ENCODE assay signal across 3 cellular contexts in the genomic region with DNA sequence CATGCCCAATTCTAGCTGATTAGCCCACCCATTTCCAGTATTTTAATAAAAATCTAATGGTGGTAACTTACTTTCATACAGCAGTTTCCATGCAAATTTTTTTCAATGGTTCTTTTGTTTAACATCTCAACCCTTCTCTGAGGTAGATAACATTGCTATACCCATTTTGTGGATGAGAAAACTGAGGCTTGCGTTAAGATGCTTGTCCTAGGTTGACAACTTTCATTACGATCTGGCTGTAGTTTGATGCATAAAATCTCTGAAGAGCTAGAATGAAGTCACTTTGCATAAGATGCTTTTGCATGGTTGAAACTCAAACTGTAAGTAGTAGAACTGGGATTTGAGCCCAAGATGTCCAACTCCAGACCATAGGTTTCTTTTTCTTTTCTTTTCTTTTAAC.
A peak's percentile ranks its signal among the peaks of the same experiment; 100 is the strongest.
TF ChIP-seq lines count a peak whose summit lies in the region.

No MANE protein-coding gene starts in this region.

TF ChIP-seq in HepG2, 621 proteins besides CTCF, POLR2A, EP300 and RAD21:
- TF ChIP-seq WIZ (CRISPR knock-in tag; IDR thresholded peaks at IDR 0.05) (no peak), ZNF629 (CRISPR knock-in tag; conservative IDR thresholded peaks at IDR 0.05) (peak; percentile 42; the same call in 1 of the 2 replicates)

TF ChIP-seq in K562, 482 proteins besides CTCF, POLR2A, EP300 and RAD21:
- TF ChIP-seq KDM1A (IDR thresholded peaks at IDR 0.05) (0 out of 4 replicates have a peak, but pooled peaks of 1 of the 2 experiments have one; percentile 9), ZZZ3 (IDR thresholded peaks at IDR 0.05) (no peak), BCOR (IDR thresholded peaks at IDR 0.05) (peak; percentile 51; the same call in 1 of the 2 replicates), RBM25 (IDR thresholded peaks at IDR 0.05; ENCODE audit: low read depth, low read length, severe bottlenecking) (peak; percentile 96)

TF ChIP-seq in H1, 55 proteins besides CTCF, POLR2A, EP300 and RAD21:
- no peak for TF ChIP-seq RBBP5 (IDR thresholded peaks at IDR 0.05; ENCODE audit: borderline replicate concordance, low read depth, low read length)
- TF ChIP-seq CREB1 (IDR thresholded peaks at IDR 0.05): no peak
- no peak for TF ChIP-seq BRCA1 (IDR thresholded peaks at IDR 0.05; ENCODE audit: low read depth, low read length)
- TF ChIP-seq SAP30 (IDR thresholded peaks at IDR 0.05; ENCODE audit: insufficient read depth, insufficient replicate concordance, low read length): no peak
- TF ChIP-seq KDM1A (IDR thresholded peaks at IDR 0.05; ENCODE audit: borderline replicate concordance, low read length): peak; percentile 68; the same call in 1 of the 2 replicates
